Comparison of ENCODE assay signal across 8 cellular contexts in genomic region chr14:77616454-77617229, GRCh38. TPM values are rescaled to one million over a fixed set of nuclear protein-coding genes. Genes with fewer than 3 reads are reported as not detected.
DNase-seq lines count a peak whose midpoint lies in the region; ATAC-seq and TF ChIP-seq lines count a peak whose summit lies in the region.

Gene SPTLC2 (minus strand): TSS chr14:77616637. CDS start chr14:77616579, 58 bp downstream.

- peak within 1 kb of the TSS; percentile 85 for H3K9ac ChIP-seq in PC-3 (ENCODE audit: low read length)

- H3K79me2 ChIP-seq in PC-3 (ENCODE audit: low read length): peaks cover 48% of the 10 kb centered on the region

- H3K27me3 ChIP-seq in PC-3 (ENCODE audit: low read length): no peaks in the 10 kb centered on the region

- H4K20me1 ChIP-seq in PC-3 (ENCODE audit: low read length): peaks cover 20% of the 10 kb centered on the region

- H3K4me2 ChIP-seq in PC-3 (ENCODE audit: low read length): peak within 1 kb of the TSS; percentile 95

- no peaks in the 10 kb centered on the region for H3K9me3 ChIP-seq in PC-3 (ENCODE audit: low read length)
- no peaks in the 10 kb centered on the region for H3K9me3 ChIP-seq in mucosa of descending colon

- DNase-seq in DMS53 (lab: John Stamatoyannopoulos, UW): peak; percentile 99
- DNase-seq in Jurkat, Clone E6-1 (ENCODE audit: low read depth, low spot score): peak; percentile 99
- DNase-seq in PC-3: peak; percentile 99
- peak; percentile 92 for DNase-seq in activated T-cell treated with anti-CD3 and anti-CD28 coated beads for 48 hours (ENCODE audit: low read depth)
- DNase-seq in epithelial cell of prostate (ENCODE audit: low read depth, low spot score): peak; percentile 97
- peak; percentile 97 to 99 (median 98) for DNase-seq in mucosa of descending colon
- peak; percentile 93 for DNase-seq in stimulated activated CD8-positive, alpha-beta memory T cell treated with anti-CD3 and anti-CD28 coated beads, Interleukin-4, amount 100 ng/mL, for 24 hours (ENCODE audit: low read depth)

- CTCF ChIA-PET in PC-3 (lab: Charles Lee): interaction anchor here (0.6 kb wide), 1 partner anchor 1897 kb away, joined by 4 read pairs; no protein-coding TSS in a partner anchor

- peak within 1 kb of the TSS; percentile 74 for H3K4me3 ChIP-seq in Jurkat, Clone E6-1 (ENCODE audit: low read length)
- H3K4me3 ChIP-seq in PC-3 (ENCODE audit: low read length) (peak within 1 kb of the TSS; percentile 97), mucosa of descending colon (peak within 1 kb of the TSS; percentile 91)

- peaks cover 28% of the 10 kb centered on the region for H3K4me1 ChIP-seq in PC-3 (ENCODE audit: insufficient read depth, low read length)
- peaks cover 15% of the 10 kb centered on the region for H3K4me1 ChIP-seq in mucosa of descending colon (ENCODE audit: low read depth)

- peak; percentile 94 for ATAC-seq in GM21619 (IDR thresholded peaks at IDR 0.05; ENCODE audit: unreplicated experiment)
- ATAC-seq in PC-3: peak; percentile 94
- ATAC-seq in mucosa of descending colon: peak; percentile 94

- intact Hi-C loops in PC-3 (cut with micrococcal nuclease) (loop anchor here (1.0 to 5.0 kb wide), 2 partner anchors 92 to 159 kb away; partner anchors contain the start of genes AHSA1, ALKBH1, SLIRP and VIPAS39), mucosa of descending colon (cut with DNase I, micrococcal nuclease) (no loop called here)

- BruUV-seq in PC-3 (replicated peaks; lab: Mats Ljungman, UMichigan): no TSS peak

- peak within 1 kb of the TSS; percentile 56 for H2AFZ ChIP-seq in PC-3 (ENCODE audit: low read length)

- peak; percentile 42; the same call in 1 of the 2 replicates for TF ChIP-seq CTCF in PC-3 (conservative IDR thresholded peaks at IDR 0.05; ENCODE audit: low read depth, low read length)
- TF ChIP-seq CTCF in mucosa of descending colon (IDR thresholded peaks at IDR 0.05): no peak

- POLR2A ChIA-PET in PC-3 (lab: Charles Lee; ENCODE audit: unreplicated experiment): no interaction called here

- H3K36me3 ChIP-seq in PC-3 (ENCODE audit: low read depth, low read length): no peaks in the 10 kb centered on the region
- peaks cover 5% of the 10 kb centered on the region for H3K36me3 ChIP-seq in mucosa of descending colon (ENCODE audit: low read depth)

- H3K27ac ChIP-seq in PC-3 (ENCODE audit: low read length) (peak within 1 kb of the TSS; percentile 45), epithelial cell of prostate (peak within 1 kb of the TSS; percentile 86)

- H3K9me2 ChIP-seq in PC-3 (replicated peaks; ENCODE audit: low read length): no peaks in the 10 kb centered on the region

- no peaks in the 10 kb centered on the region for H3F3A ChIP-seq in PC-3 (ENCODE audit: low read length, unreplicated experiment)

RNA-seq across cellular contexts. Expression of gene SPTLC2, which starts in this region (rescaled TPM):
- polyA plus RNA-seq in Jurkat, Clone E6-1 (2012; ENCODE audit: insufficient read depth, insufficient read length): 29.9 TPM
- total RNA-seq in PC-3 (2014; rRNA removed) (25.6 and 27.6 TPM in 2 replicates), mucosa of descending colon (10 to 100 TPM; 43.2 to 67.1 (median 58.6) TPM)

Comparison
In these comparisons a context has a peak if more than half of its experiments do, and no peak if none do; other contexts are left out.
1. Peak in every context shown above with its lines: DNase-seq, ATAC-seq, H3K4me3 ChIP-seq and H3K27ac ChIP-seq.